Comparison of ENCODE assay signal across 9 cellular contexts in the genomic region with DNA sequence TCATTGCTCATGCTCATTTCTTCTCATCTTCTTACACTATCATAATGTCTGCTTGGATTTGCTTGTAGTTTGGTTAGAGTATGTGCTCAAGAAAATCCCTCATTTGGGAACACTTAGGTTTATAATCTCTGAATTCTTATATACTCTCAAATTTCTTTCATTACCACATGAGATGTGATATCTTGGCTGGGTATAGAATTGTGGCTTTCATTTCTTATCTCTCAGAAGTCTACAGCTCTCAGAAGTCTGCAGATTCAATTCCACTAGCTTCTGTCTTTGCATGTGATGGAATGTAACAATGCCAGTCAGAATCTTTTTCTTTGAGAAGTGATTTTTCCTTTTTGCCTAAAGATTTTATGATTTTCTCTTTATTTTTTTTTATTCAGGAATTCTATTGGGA. TPM values are rescaled to one million over a fixed set of nuclear protein-coding genes. Genes with fewer than 3 reads are reported as not detected.
"Had no signal": no experiment of that assay in that cellular context is flagged by ENCODE, and none has a peak within 500 bp of the region (broad histone marks: within the 10 kb centered on the region; RNA-seq: fewer than 3 reads in every experiment).

No MANE protein-coding gene starts in this region.

- H3K4me3 ChIP-seq: GM12878 had no signal

- DNase-seq: GDM1, GF-D8 had no signal

- FAIRE-seq: G401.6, GM12878, GM12891, GM12892, GM18507, GM19239 had no signal

- ATAC-seq: GM12878 had no signal

RNA-seq across cellular contexts. Expression of a gene that starts 50.9 kb away (rescaled TPM):
- total RNA-seq: G401, GM12878 had no signal
